Comparison of ENCODE assay signal across 9 cellular contexts in the genomic region with DNA sequence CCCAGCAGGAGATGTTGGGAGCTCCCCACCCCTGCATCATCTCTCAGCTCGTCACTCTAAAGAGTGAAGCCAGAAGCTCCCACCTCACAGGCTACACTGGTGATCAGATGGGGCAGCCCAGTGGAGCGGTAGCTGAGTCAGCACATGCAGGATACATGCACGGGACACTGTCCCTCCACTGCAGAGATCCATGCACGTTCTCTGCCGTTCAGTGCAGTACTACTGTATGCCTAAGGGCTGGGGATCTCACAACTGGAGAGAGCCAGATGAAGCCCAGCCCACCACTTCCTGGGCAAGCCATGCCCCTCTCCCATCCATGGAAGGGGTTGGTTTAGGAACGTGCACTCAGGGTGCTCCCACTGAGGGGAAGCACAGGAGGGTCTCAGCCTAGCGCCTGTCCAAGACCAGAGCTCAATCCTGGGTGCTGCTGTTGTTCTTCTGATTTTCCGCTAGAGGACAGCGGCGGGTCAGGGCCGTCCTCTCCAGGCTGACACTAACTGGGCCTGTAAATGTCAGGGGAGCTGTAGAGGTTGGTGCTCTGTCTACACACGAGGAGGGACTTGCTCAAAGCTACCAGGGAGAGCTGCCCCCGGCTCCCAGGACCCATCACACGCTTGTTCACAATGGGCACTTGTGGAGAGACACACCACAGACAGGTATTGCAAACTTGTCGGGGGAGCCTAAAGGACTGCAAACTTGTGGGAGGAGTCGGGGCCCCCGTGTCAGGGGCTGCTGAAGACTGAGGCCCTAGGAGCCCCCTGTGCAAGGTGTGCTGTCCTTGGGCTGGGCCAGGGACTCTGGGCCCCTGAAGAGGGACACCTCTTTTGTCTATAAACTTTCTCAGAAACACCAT. TPM values are rescaled to one million over a fixed set of nuclear protein-coding genes. Genes with fewer than 3 reads are reported as not detected.
DNase-seq lines count a peak whose midpoint lies in the region; ATAC-seq and TF ChIP-seq lines count a peak whose summit lies in the region.
"Had no signal": no experiment of that assay in that cellular context is flagged by ENCODE, and none has a peak within 500 bp of the region (broad histone marks: within the 10 kb centered on the region; RNA-seq: fewer than 3 reads in every experiment).

No MANE protein-coding gene starts in this region.

- H3K27me3 ChIP-seq in lower lobe of right lung (ENCODE audit: low read depth): no peaks in the 10 kb centered on the region
- H3K27me3 ChIP-seq in aorta (ENCODE audit: control insufficient read depth in 1 of 2, insufficient read depth in 2 of 2, low read length in 1 of 2): no peaks in the 10 kb centered on the region

- 34 to 36% methylated on average over 17 of the region's 17 CpGs for WGBS in aorta, 2 donors

- no peaks in the 10 kb centered on the region for H3K9me3 Mint-ChIP-seq in activated CD4-positive, alpha-beta T cell treated with anti-CD3 and anti-CD28 coated beads for 36 hours (ENCODE audit: low read depth)
- no peaks in the 10 kb centered on the region for H3K9me3 Mint-ChIP-seq in chondrocyte (ENCODE audit: low read depth)
- H3K9me3 Mint-ChIP-seq: dendritic cell treated with granulocyte-macrophage colony-stimulating factor and Interleukin-4, amounts not matched to agents 40 ng/mL and 50 ng/mL, for 4 days had no signal

- no peaks in the 10 kb centered on the region for H3K36me3 Mint-ChIP-seq in activated CD4-positive, alpha-beta T cell treated with anti-CD3 and anti-CD28 coated beads for 36 hours (ENCODE audit: low read depth)
- no peaks in the 10 kb centered on the region for H3K36me3 Mint-ChIP-seq in chondrocyte (ENCODE audit: low read depth)

- H3K27me3 Mint-ChIP-seq in activated CD4-positive, alpha-beta T cell treated with anti-CD3 and anti-CD28 coated beads for 36 hours: peaks cover 3% of the 10 kb centered on the region
- H3K27me3 Mint-ChIP-seq in chondrocyte (ENCODE audit: low read depth): peaks cover 11% of the 10 kb centered on the region

- POLR2A ChIA-PET in activated CD4-positive, alpha-beta T cell treated with anti-CD3 and anti-CD28 coated beads for 36 hours (lab: Charles Lee): no interaction called here

- no peaks in the 10 kb centered on the region for H3K36me3 ChIP-seq in lower lobe of right lung
- H3K36me3 ChIP-seq in aorta (ENCODE audit: control insufficient read depth in 1 of 2, insufficient read depth in 2 of 2, low read length in 1 of 2): no peaks in the 10 kb centered on the region

- no peaks in the 10 kb centered on the region for H3K9me3 ChIP-seq in lower lobe of right lung
- no peaks in the 10 kb centered on the region for H3K9me3 ChIP-seq in aorta (ENCODE audit: control insufficient read depth, low read length)

- no peak for TF ChIP-seq EP300 in Ishikawa (IDR thresholded peaks at IDR 0.05; ENCODE audit: borderline replicate concordance)

- H3K4me3 Mint-ChIP-seq in activated CD4-positive, alpha-beta T cell treated with anti-CD3 and anti-CD28 coated beads for 36 hours: no peak overlapping the region
- no peak overlapping the region for H3K4me3 Mint-ChIP-seq in chondrocyte (ENCODE audit: unreplicated experiment)
- H3K4me3 Mint-ChIP-seq: dendritic cell treated with granulocyte-macrophage colony-stimulating factor and Interleukin-4, amounts not matched to agents 40 ng/mL and 50 ng/mL, for 4 days had no signal

- intact Hi-C loops in activated CD4-positive, alpha-beta T cell treated with anti-CD3 and anti-CD28 coated beads for 36 hours (cut with DNase I, micrococcal nuclease): loop anchor here (2.0 kb wide), 3 partner anchors 62 to 226 kb away; no protein-coding TSS in a partner anchor
- intact Hi-C loops in lower lobe of right lung (cut with DNase I): no loop called here
- intact Hi-C loops in aorta (cut with DNase I): loop anchor here in 1 of 2 donors (5.0 kb wide), 2 partner anchors 61 to 226 kb away; no protein-coding TSS in a partner anchor

- TF ChIP-seq CTCF in chondrocyte (IDR thresholded peaks at IDR 0.05) (peak; percentile 84), lower lobe of right lung (IDR thresholded peaks at IDR 0.05) (peak; percentile 85)

- H3K27ac ChIP-seq in lower lobe of right lung (no peak overlapping the region), aorta (ENCODE audit: low read depth in 1 of 2, low read length in 2 of 2) (no peak overlapping the region)

- no peak overlapping the region for H3K27ac Mint-ChIP-seq in activated CD4-positive, alpha-beta T cell treated with anti-CD3 and anti-CD28 coated beads for 36 hours
- H3K27ac Mint-ChIP-seq in chondrocyte (ENCODE audit: unreplicated experiment): no peak overlapping the region
- H3K27ac Mint-ChIP-seq: dendritic cell treated with granulocyte-macrophage colony-stimulating factor and Interleukin-4, amounts not matched to agents 40 ng/mL and 50 ng/mL, for 4 days had no signal

- H3K4me1 ChIP-seq in lower lobe of right lung (peaks cover 19% of the 10 kb centered on the region), aorta (ENCODE audit: control insufficient read depth in 1 of 2, insufficient read depth in 2 of 2, low read length in 2 of 2) (no peaks in the 10 kb centered on the region)

- ATAC-seq in activated CD4-positive, alpha-beta T cell treated with anti-CD3 and anti-CD28 coated beads for 36 hours: peak; percentile 95
- ATAC-seq in GM21619 (IDR thresholded peaks at IDR 0.05; ENCODE audit: unreplicated experiment): peak; percentile 67
- ATAC-seq in lower lobe of right lung: peak; percentile 84 to 90
- peak; percentile 74 for ATAC-seq in aorta (ENCODE audit: low FRiP score)

- peak; percentile 90 for TF ChIP-seq RAD21 in Ishikawa (IDR thresholded peaks at IDR 0.05; ENCODE audit: low read depth)

- peaks cover 3% of the 10 kb centered on the region for H3K4me1 Mint-ChIP-seq in activated CD4-positive, alpha-beta T cell treated with anti-CD3 and anti-CD28 coated beads for 36 hours
- H3K4me1 Mint-ChIP-seq in chondrocyte (ENCODE audit: low read depth): peaks cover 17% of the 10 kb centered on the region

- no peak overlapping the region for H3K4me3 ChIP-seq in lower lobe of right lung
- H3K4me3 ChIP-seq in aorta (ENCODE audit: low read length in 2 of 2): no peak overlapping the region

- CTCF ChIA-PET in activated CD4-positive, alpha-beta T cell treated with anti-CD3 and anti-CD28 coated beads for 36 hours (lab: Charles Lee): interaction anchor here (0.5 to 1.7 kb wide), 22 partner anchors 9 to 914 kb away, joined by 3 to 14 read pairs (median 4); partner anchors contain the start of genes ABLIM2 and SH3TC1

- peak; percentile 68 for DNase-seq in activated CD4-positive, alpha-beta T cell treated with anti-CD3 and anti-CD28 coated beads for 36 hours
- DNase-seq in activated CD4-positive, alpha-beta T cell treated with anti-CD3 and anti-CD28 coated beads for 1 hour: no peak
- DNase-seq in SKM-1 (lab: John Stamatoyannopoulos, UW; ENCODE audit: unreplicated experiment) (peak; percentile 78), chondrocyte (ENCODE audit: low spot score) (no peak), lower lobe of right lung (peak; percentile 66), aorta (peak in 1 of 2 donors; percentile 71)

TF ChIP-seq in Ishikawa, 13 proteins besides CTCF, POLR2A, EP300 and RAD21:
- TF ChIP-seq FOXM1 (IDR thresholded peaks at IDR 0.05; ENCODE audit: borderline replicate concordance, low read depth): no peak
- TF ChIP-seq MAX (IDR thresholded peaks at IDR 0.05): no peak
- TF ChIP-seq, protein P1, sequence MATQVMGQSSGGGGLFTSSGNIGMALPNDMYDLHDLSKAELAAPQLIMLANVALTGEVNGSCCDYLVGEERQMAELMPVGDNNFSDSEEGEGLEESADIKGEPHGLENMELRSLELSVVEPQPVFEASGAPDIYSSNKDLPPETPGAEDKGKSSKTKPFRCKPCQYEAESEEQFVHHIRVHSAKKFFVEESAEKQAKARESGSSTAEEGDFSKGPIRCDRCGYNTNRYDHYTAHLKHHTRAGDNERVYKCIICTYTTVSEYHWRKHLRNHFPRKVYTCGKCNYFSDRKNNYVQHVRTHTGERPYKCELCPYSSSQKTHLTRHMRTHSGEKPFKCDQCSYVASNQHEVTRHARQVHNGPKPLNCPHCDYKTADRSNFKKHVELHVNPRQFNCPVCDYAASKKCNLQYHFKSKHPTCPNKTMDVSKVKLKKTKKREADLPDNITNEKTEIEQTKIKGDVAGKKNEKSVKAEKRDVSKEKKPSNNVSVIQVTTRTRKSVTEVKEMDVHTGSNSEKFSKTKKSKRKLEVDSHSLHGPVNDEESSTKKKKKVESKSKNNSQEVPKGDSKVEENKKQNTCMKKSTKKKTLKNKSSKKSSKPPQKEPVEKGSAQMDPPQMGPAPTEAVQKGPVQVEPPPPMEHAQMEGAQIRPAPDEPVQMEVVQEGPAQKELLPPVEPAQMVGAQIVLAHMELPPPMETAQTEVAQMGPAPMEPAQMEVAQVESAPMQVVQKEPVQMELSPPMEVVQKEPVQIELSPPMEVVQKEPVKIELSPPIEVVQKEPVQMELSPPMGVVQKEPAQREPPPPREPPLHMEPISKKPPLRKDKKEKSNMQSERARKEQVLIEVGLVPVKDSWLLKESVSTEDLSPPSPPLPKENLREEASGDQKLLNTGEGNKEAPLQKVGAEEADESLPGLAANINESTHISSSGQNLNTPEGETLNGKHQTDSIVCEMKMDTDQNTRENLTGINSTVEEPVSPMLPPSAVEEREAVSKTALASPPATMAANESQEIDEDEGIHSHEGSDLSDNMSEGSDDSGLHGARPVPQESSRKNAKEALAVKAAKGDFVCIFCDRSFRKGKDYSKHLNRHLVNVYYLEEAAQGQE (IDR thresholded peaks at IDR 0.05; ENCODE audit: low read depth): no peak
- no peak for TF ChIP-seq TAF1 (IDR thresholded peaks at IDR 0.05; ENCODE audit: low read depth)
- no peak for TF ChIP-seq CEBPB (IDR thresholded peaks at IDR 0.05)

RNA-seq across cellular contexts. Expression of gene ABLIM2, which starts 18.2 kb away (rescaled TPM):
- total RNA-seq in activated CD4-positive, alpha-beta T cell treated with anti-CD3 and anti-CD28 coated beads for 36 hours: under 1 TPM; 0.58 to 0.64 TPM
- 0.47 to 0.70 TPM (median 0.64 TPM) in 3 replicates for total RNA-seq in chondrocyte
- 5.2 TPM for total RNA-seq in lower lobe of right lung
- total RNA-seq in aorta: 10 to 100 TPM; 15.4 to 20.2 TPM
- polyA plus RNA-seq in aorta: 1 to 10 TPM; 5.3 to 6.8 TPM

RNA-seq across cellular contexts. Expression of gene SH3TC1, which starts 22.3 kb away (rescaled TPM):
- 10 to 100 TPM; 11.1 to 18.3 TPM for total RNA-seq in activated CD4-positive, alpha-beta T cell treated with anti-CD3 and anti-CD28 coated beads for 36 hours
- total RNA-seq in chondrocyte (1.2 to 1.4 TPM (median 1.2 TPM) in 3 replicates), lower lobe of right lung (73.1 TPM), aorta (10 to 100 TPM; 34.4 to 58.9 TPM)
- polyA plus RNA-seq in aorta: 1 to 10 TPM; 3.4 to 9.0 TPM

Comparison
In these comparisons a context has a peak if more than half of its experiments do, and no peak if none do; other contexts are left out.
1. DNase-seq: peak in activated CD4-positive, alpha-beta T cell treated with anti-CD3 and anti-CD28 coated beads for 36 hours (single experiment), SKM-1 (single experiment) and lower lobe of right lung (single experiment); none in activated CD4-positive, alpha-beta T cell treated with anti-CD3 and anti-CD28 coated beads for 1 hour (single experiment) and chondrocyte (single experiment).
2. Peak in every context shown above with its lines, with median percentiles within 50 percentile points of each other: ATAC-seq.